8 cellular contexts compared by ENCODE assay signal in genomic region chr3:162945626-162946025, GRCh38.
"Had no signal": no experiment of that assay in that cellular context is flagged by ENCODE, and none has a peak within 500 bp of the region (broad histone marks: within the 10 kb centered on the region; RNA-seq: fewer than 3 reads in every experiment).

No MANE protein-coding gene starts in this region.

- ATAC-seq: K562 had no signal

- H3K4me3 ChIP-seq: GM23248, K562 had no signal

- DNase-seq: GM23248, GOT3, H9, HCEC 1CT, IMR-90, KG1 had no signal

- H3K9ac ChIP-seq: GM23248 had no signal

- H2AFZ ChIP-seq: GM23248 had no signal

- H3K27ac ChIP-seq: GM23248, HL-60 had no signal
